ENCODE assay signal across 7 cellular contexts in the genomic region with DNA sequence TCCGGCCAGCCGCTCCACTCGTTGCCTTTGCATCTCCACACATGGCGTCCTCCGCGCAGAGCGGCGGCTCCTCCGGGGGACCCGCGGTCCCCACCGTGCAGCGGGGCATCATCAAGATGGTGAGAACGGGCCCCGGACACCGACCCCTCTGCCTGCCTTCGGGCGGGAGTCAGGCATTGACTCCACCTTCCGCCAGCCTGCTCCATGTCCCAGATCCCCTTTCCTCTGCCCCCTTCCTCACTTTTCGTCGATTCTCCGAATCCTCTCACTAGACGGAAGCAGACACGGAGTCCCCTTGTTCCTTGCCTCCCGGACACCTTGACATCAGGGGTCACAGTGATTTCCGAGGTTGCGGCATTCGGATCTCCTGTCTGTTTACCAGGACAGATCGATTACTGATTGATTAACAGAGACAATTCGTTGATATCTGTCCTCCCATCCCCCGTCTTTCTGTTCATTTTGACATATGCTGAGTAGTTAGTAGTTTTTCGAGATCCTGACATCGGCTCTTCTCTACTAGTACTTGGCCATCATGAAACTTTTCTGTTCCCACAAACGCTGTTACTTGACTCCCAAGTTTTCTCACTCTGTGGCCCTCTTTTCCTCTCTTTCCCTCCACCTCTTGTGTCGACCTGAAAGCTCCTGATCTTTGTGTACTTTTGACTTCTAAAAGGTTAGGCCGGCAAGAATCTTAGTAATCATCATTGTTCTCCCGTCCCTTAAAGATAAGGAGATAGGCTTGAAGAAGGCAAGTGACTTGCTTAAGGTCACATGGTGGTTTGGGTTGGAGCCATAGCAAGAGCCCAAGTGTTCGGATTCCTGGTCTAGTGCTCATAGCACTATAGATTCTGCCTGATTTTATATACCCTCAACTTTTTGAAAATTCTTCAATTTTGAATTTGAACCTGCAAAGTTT. TPM values are rescaled to one million over a fixed set of nuclear protein-coding genes. Genes with fewer than 3 reads are reported as not detected.
DNase-seq lines count a peak whose midpoint lies in the region; ATAC-seq, FAIRE-seq and TF ChIP-seq lines count a peak whose summit lies in the region.

No MANE protein-coding gene starts in this region.

- H3K36me3 ChIP-seq in neuron (ENCODE audit: insufficient read depth, low read length), result peaks cover 10% of the 10 kb centered on the region

- H3K4me3 Mint-ChIP-seq in endothelial cell (ENCODE audit: unreplicated experiment), result peak overlapping the region; percentile 97

- H3K36me3 Mint-ChIP-seq in endothelial cell (ENCODE audit: low read depth, unreplicated experiment), result peaks cover 13% of the 10 kb centered on the region

- H3K9me3 ChIP-seq in neuron (ENCODE audit: low read length), result no peaks in the 10 kb centered on the region

- TF ChIP-seq CTCF in RWPE1 (conservative IDR thresholded peaks at IDR 0.05; ENCODE audit: low read depth), result no peak
- no peak for TF ChIP-seq CTCF in endothelial cell (IDR thresholded peaks at IDR 0.05; ENCODE audit: unreplicated experiment)

- peaks cover 45% of the 10 kb centered on the region for H3K4me1 Mint-ChIP-seq in endothelial cell (ENCODE audit: unreplicated experiment)

- FAIRE-seq in urothelium cell line (lab: Jason Lieb, UNC), result no peak

- peaks cover 16% of the 10 kb centered on the region for H3K27me3 Mint-ChIP-seq in endothelial cell (ENCODE audit: unreplicated experiment)

- CTCF ChIA-PET in RWPE1 (lab: Yijun Ruan, JAX), result interaction anchor here (0.7 kb wide), 2 partner anchors 24 to 64 kb away, joined by 3 read pairs; no protein-coding TSS in a partner anchor

- DNase-seq in RWPE1 (ENCODE audit: low spot score), result no peak
- no peak for DNase-seq in endothelial cell (ENCODE audit: low spot score)
- DNase-seq in urothelium cell line (ENCODE audit: low spot score), result no peak
- DNase-seq in activated CD4-positive, alpha-beta T cell treated with anti-CD3 and anti-CD28 coated beads for 48 hours, result no peak

- H3K27ac ChIP-seq in RWPE1, result peak overlapping the region; percentile 84

- H3K4me3 ChIP-seq in neuron (ENCODE audit: low read length), result peak overlapping the region; percentile 84

- peak overlapping the region; percentile 49 for H2AFZ ChIP-seq in neuron (ENCODE audit: low read depth, low read length)

- ATAC-seq in GM18519 (IDR thresholded peaks at IDR 0.05; ENCODE audit: low FRiP score, unreplicated experiment) (peak; percentile 2), HG02610 (IDR thresholded peaks at IDR 0.05; ENCODE audit: unreplicated experiment) (peak; percentile 12)

- H3K27me3 ChIP-seq in neuron (ENCODE audit: insufficient read depth, low read length), result no peaks in the 10 kb centered on the region

- H3K9me3 Mint-ChIP-seq in endothelial cell (ENCODE audit: unreplicated experiment), result no peaks in the 10 kb centered on the region

- H3K27ac Mint-ChIP-seq in endothelial cell (ENCODE audit: unreplicated experiment), result no peak overlapping the region

- POLR2A ChIA-PET in RWPE1 (lab: Yijun Ruan, JAX; ENCODE audit: low non-redundant PET), result no interaction called here

- H3K4me1 ChIP-seq in neuron (ENCODE audit: insufficient read depth, low read length), result peaks cover 30% of the 10 kb centered on the region

RNA-seq across cellular contexts. Expression of a gene that starts 0.6 kb away (rescaled TPM):
- 375 TPM for total RNA-seq in endothelial cell (ENCODE audit: unreplicated experiment)

RNA-seq across cellular contexts. Expression of a gene that starts 34.6 kb away (rescaled TPM):
- total RNA-seq in endothelial cell (ENCODE audit: unreplicated experiment), result 0.33 TPM

RNA-seq across cellular contexts. Expression of a gene that starts 59.1 kb away (rescaled TPM):
- total RNA-seq in endothelial cell (ENCODE audit: unreplicated experiment), result 1.5 TPM
